ENCODE assay signal across 16 cellular contexts in genomic region chr9:21902112-21902511, GRCh38.
DNase-seq lines count a peak whose midpoint lies in the region; ATAC-seq and TF ChIP-seq lines count a peak whose summit lies in the region.
"Had no signal": no experiment of that assay in that cellular context is flagged by ENCODE, and none has a peak within 500 bp of the region (broad histone marks: within the 10 kb centered on the region; RNA-seq: fewer than 3 reads in every experiment).

No MANE protein-coding gene starts in this region.

- H3K4me1 Mint-ChIP-seq in glutamatergic neuron (ENCODE audit: low read depth, unreplicated experiment) = peaks cover 16% of the 10 kb centered on the region

- H3K4me3 ChIP-seq in BLaER1 treated with 17β-estradiol and CSF1 and Interleukin-3, amounts not matched to agents 10 nM and 100 nM = no peak overlapping the region
- H3K4me3 ChIP-seq: coronary artery had no signal

- no peak overlapping the region for H3K4me3 Mint-ChIP-seq in glutamatergic neuron (ENCODE audit: unreplicated experiment)
- H3K4me3 Mint-ChIP-seq: WTC11 had no signal

- peaks cover 9 to 33% (median 21%) of the 10 kb centered on the region in 10 experiments; a peak in 18 of 20 replicates for H3K4me1 ChIP-seq in BLaER1 treated with 17β-estradiol and CSF1 and Interleukin-3, amounts not matched to agents 10 nM and 100 nM

- H3K9me3 ChIP-seq in BLaER1 treated with 17β-estradiol and CSF1 and Interleukin-3, amounts not matched to agents 10 nM and 100 nM (replicated peaks in 1 of 11) = peaks cover 35 to 57% (median 44%) of the 10 kb centered on the region in 11 experiments

- H3K9ac ChIP-seq in BLaER1 treated with 17β-estradiol and CSF1 and Interleukin-3, amounts not matched to agents 10 nM and 100 nM = no peak overlapping the region

- H3K4me2 ChIP-seq in BLaER1 treated with 17β-estradiol and CSF1 and Interleukin-3, amounts not matched to agents 10 nM and 100 nM = peak overlapping the region in 9 of 11 experiments; percentile 1 to 57 (median 21); a peak in 10 of 22 replicates

- H3K27ac Mint-ChIP-seq in glutamatergic neuron (ENCODE audit: unreplicated experiment) = no peak overlapping the region
- H3K27ac Mint-ChIP-seq: WTC11 had no signal

- H3K9me3 Mint-ChIP-seq in glutamatergic neuron (ENCODE audit: unreplicated experiment) = peaks cover 16% of the 10 kb centered on the region

- peak overlapping the region in 3 of 11 experiments; percentile 4 to 52 (median 46); a peak in 4 of 22 replicates for H3K27ac ChIP-seq in BLaER1 treated with 17β-estradiol and CSF1 and Interleukin-3, amounts not matched to agents 10 nM and 100 nM
- H3K27ac ChIP-seq: coronary artery had no signal

- DNase-seq in RPMI8226 (peak; percentile 54), glutamatergic neuron (no peak)
- DNase-seq: ACHN; amniotic stem cell; DMS153; NCI-H1436 treated with DMSO at 0.1 percent for 48 hours; NCI-H526 treated with DMSO at 0.1 percent for 48 hours; stimulated activated CD4-positive, alpha-beta T cell treated with anti-CD3 and anti-CD28 coated beads, Interleukin-1b, Interleukin-23, amount 100 ng/mL, for 48 hours had no signal

- H3K36me3 Mint-ChIP-seq in glutamatergic neuron (ENCODE audit: unreplicated experiment) = peaks cover 17% of the 10 kb centered on the region

- H3K27me3 Mint-ChIP-seq in glutamatergic neuron (ENCODE audit: unreplicated experiment) = peaks cover 1% of the 10 kb centered on the region

- peaks cover 12 to 41% (median 32%) of the 10 kb centered on the region in 11 experiments for H3K36me3 ChIP-seq in BLaER1 treated with 17β-estradiol and CSF1 and Interleukin-3, amounts not matched to agents 10 nM and 100 nM

- ATAC-seq in GM19438 (IDR thresholded peaks at IDR 0.05; ENCODE audit: low read depth, unreplicated experiment) (peak; percentile 69), HG03378 (IDR thresholded peaks at IDR 0.05; ENCODE audit: unreplicated experiment) (peak; percentile 80), SK-N-SH treated with all-trans-retinoic acid at 6 μM for 48 hours (no peak), HG03460 (IDR thresholded peaks at IDR 0.05; ENCODE audit: unreplicated experiment) (no peak), HG02852 (IDR thresholded peaks at IDR 0.05; ENCODE audit: unreplicated experiment) (no peak)
- ATAC-seq: WTC11 had no signal

- no peaks in the 10 kb centered on the region for H3K27me3 ChIP-seq in BLaER1 treated with 17β-estradiol and CSF1 and Interleukin-3, amounts not matched to agents 10 nM and 100 nM

- no peaks in the 10 kb centered on the region for H4K20me1 ChIP-seq in BLaER1 treated with 17β-estradiol and CSF1 and Interleukin-3, amounts not matched to agents 10 nM and 100 nM

- TF ChIP-seq CTCF in glutamatergic neuron (IDR thresholded peaks at IDR 0.05; ENCODE audit: partially characterized antibody, unreplicated experiment) = no peak

TF ChIP-seq in SK-N-SH treated with all-trans-retinoic acid at 6 μM for 48 hours, 23 proteins besides CTCF, POLR2A, EP300 and RAD21:
- TF ChIP-seq GLIS3 (CRISPR knock-in tag; IDR thresholded peaks at IDR 0.05) = no peak
- TF ChIP-seq BACH2 (CRISPR knock-in tag; IDR thresholded peaks at IDR 0.05; ENCODE audit: borderline replicate concordance) = no peak
- TF ChIP-seq CSDC2 (CRISPR knock-in tag; IDR thresholded peaks at IDR 0.05) = no peak
- TF ChIP-seq PPARA (CRISPR knock-in tag; IDR thresholded peaks at IDR 0.05; ENCODE audit: borderline replicate concordance) = no peak
- no peak for TF ChIP-seq ZNF565 (CRISPR knock-in tag; conservative IDR thresholded peaks at IDR 0.05; ENCODE audit: low read depth)
- TF ChIP-seq TCF4 (CRISPR knock-in tag; IDR thresholded peaks at IDR 0.05; ENCODE audit: borderline replicate concordance) = no peak
- TF ChIP-seq OSR1 (CRISPR knock-in tag; IDR thresholded peaks at IDR 0.05) = no peak
- no peak for TF ChIP-seq ZFP30 (CRISPR knock-in tag; IDR thresholded peaks at IDR 0.05)
- TF ChIP-seq RARB (CRISPR knock-in tag; IDR thresholded peaks at IDR 0.05) = no peak
- TF ChIP-seq ISL1 (CRISPR knock-in tag; IDR thresholded peaks at IDR 0.05) = no peak
- TF ChIP-seq CREB5 (CRISPR knock-in tag; IDR thresholded peaks at IDR 0.05; ENCODE audit: low read depth) = no peak
- no peak for TF ChIP-seq ZC3H10 (CRISPR knock-in tag; IDR thresholded peaks at IDR 0.05)
- TF ChIP-seq PATZ1 (CRISPR knock-in tag; IDR thresholded peaks at IDR 0.05; ENCODE audit: borderline replicate concordance) = no peak
- no peak for TF ChIP-seq ARNTL (CRISPR knock-in tag; IDR thresholded peaks at IDR 0.05; ENCODE audit: borderline replicate concordance, low read depth)
- TF ChIP-seq TOX (CRISPR knock-in tag; IDR thresholded peaks at IDR 0.05; ENCODE audit: borderline replicate concordance) = no peak

Comparison
In these comparisons a context has a peak if more than half of its experiments do, and no peak if none do; other contexts are left out.
1. ATAC-seq: peak in GM19438 (single experiment) and HG03378 (single experiment); none in SK-N-SH treated with all-trans-retinoic acid at 6 μM for 48 hours (single experiment), HG03460 (single experiment) and HG02852 (single experiment).